16 cellular contexts compared by ENCODE assay signal in genomic region chr14:54465654-54466053, GRCh38.
"Had no signal": no experiment of that assay in that cellular context is flagged by ENCODE, and none has a peak within 500 bp of the region (broad histone marks: within the 10 kb centered on the region; RNA-seq: fewer than 3 reads in every experiment).

No MANE protein-coding gene starts in this region.

- H3K27me3 ChIP-seq: dorsolateral prefrontal cortex, esophagus squamous epithelium, testis, upper lobe of right lung had no signal

- H3K36me3 ChIP-seq: esophagus squamous epithelium, upper lobe of right lung had no signal

- H3K9me3 ChIP-seq: testis, upper lobe of right lung had no signal

- ATAC-seq: left lobe of liver, upper lobe of right lung, WTC11 had no signal

- H3K4me3 ChIP-seq: dorsolateral prefrontal cortex, esophagus squamous epithelium, testis, upper lobe of right lung had no signal

- H3K4me1 ChIP-seq: esophagus squamous epithelium, upper lobe of right lung had no signal

- H3K27ac Mint-ChIP-seq: activated CD4-positive, alpha-beta T cell treated with anti-CD3 and anti-CD28 coated beads, Interleukin-2, amount 10 ng/mL, durations not matched to agents 7 days and 5 days; activated naive CD4-positive, alpha-beta T cell treated with anti-CD3 and anti-CD28 coated beads, Interleukin-2, amount 50 U/mL, for 24 hours; activated T-helper 2 cell treated with anti-CD3 and anti-CD28 coated beads, Interferon-gamma antibody, Interleukin-2, Interleukin-4, amounts not matched to agents 10 μg/mL and 5 μg/mL and 100 μg/mL, durations not matched to agents 14 hours and 24 hours and 36 hours; T-helper 1 cell treated with Interleukin-12 subunit alpha and Interleukin-12 subunit beta and Interleukin-4 antibody, amounts not matched to agents 30 μg/mL and 1 μg/mL, for 36 hours; WTC11 had no signal

- DNase-seq: activated CD4-positive, alpha-beta T cell treated with anti-CD3 and anti-CD28 coated beads, Interleukin-2, amount 10 ng/mL, durations not matched to agents 7 days and 5 days; activated CD8-positive, alpha-beta memory T cell treated with anti-CD3 and anti-CD28 coated beads for 24 hours; amniotic stem cell; esophagus squamous epithelium; foreskin fibroblast; stimulated activated CD4-positive, alpha-beta T cell treated with anti-CD3 and anti-CD28 coated beads, Interleukin-4, amount 100 ng/mL, for 1 hour; stimulated activated CD8-positive, alpha-beta memory T cell treated with anti-CD3 and anti-CD28 coated beads, Interleukin-4, amount 100 ng/mL, for 48 hours; testis; upper lobe of right lung had no signal

- H3K27ac ChIP-seq: dorsolateral prefrontal cortex, esophagus squamous epithelium, testis, upper lobe of right lung had no signal

- H3K4me3 Mint-ChIP-seq: activated CD4-positive, alpha-beta T cell treated with anti-CD3 and anti-CD28 coated beads, Interleukin-2, amount 10 ng/mL, durations not matched to agents 7 days and 5 days; activated naive CD4-positive, alpha-beta T cell treated with anti-CD3 and anti-CD28 coated beads, Interleukin-2, amount 50 U/mL, for 24 hours; stimulated activated naive CD8-positive, alpha-beta T cell treated with anti-CD3 and anti-CD28 coated beads, Interleukin-15, Interleukin-2, amounts not matched to agents 100 ng/mL and 50 ng/mL, for 24 hours; T-helper 1 cell treated with Interleukin-12 subunit alpha and Interleukin-12 subunit beta and Interleukin-4 antibody, amounts not matched to agents 30 μg/mL and 1 μg/mL, for 36 hours; WTC11 had no signal

- H3K4me1 Mint-ChIP-seq: activated CD4-positive, alpha-beta T cell treated with anti-CD3 and anti-CD28 coated beads, Interleukin-2, amount 10 ng/mL, durations not matched to agents 7 days and 5 days; activated naive CD4-positive, alpha-beta T cell treated with anti-CD3 and anti-CD28 coated beads, Interleukin-2, amount 50 U/mL, for 24 hours; WTC11 had no signal

- H3K27me3 Mint-ChIP-seq: activated CD4-positive, alpha-beta T cell treated with anti-CD3 and anti-CD28 coated beads, Interleukin-2, amount 10 ng/mL, durations not matched to agents 7 days and 5 days; activated naive CD4-positive, alpha-beta T cell treated with anti-CD3 and anti-CD28 coated beads, Interleukin-2, amount 50 U/mL, for 24 hours; stimulated activated naive CD8-positive, alpha-beta T cell treated with anti-CD3 and anti-CD28 coated beads, Interleukin-15, Interleukin-2, amounts not matched to agents 100 ng/mL and 50 ng/mL, for 24 hours had no signal
